ENCODE assay signal across 14 cellular contexts in the genomic region with DNA sequence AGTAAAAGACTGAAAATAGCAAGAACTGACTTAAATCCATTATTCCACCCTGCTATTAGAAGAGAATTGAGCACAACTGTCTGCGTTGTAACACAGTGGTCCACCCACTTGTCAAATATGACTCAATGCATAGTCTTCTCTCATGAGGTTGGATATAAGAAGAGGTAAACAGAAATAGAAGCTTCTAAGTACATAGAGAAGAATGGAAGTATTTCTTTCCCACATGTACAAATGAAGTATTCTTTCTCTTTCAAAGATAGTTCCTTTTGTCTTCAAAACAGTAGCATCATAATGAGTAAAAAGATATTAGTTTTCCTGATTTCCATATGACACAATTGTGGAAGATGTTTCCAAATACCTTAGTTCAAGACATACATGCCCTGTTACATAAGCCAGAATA.
A peak's percentile ranks its signal among the peaks of the same experiment; 100 is the strongest.
DNase-seq lines count a peak whose midpoint lies in the region; ATAC-seq and TF ChIP-seq lines count a peak whose summit lies in the region.
"Had no signal": no experiment of that assay in that cellular context is flagged by ENCODE, and none has a peak within 500 bp of the region (broad histone marks: within the 10 kb centered on the region; RNA-seq: fewer than 3 reads in every experiment).

No MANE protein-coding gene starts in this region.

- H3K27me3 Mint-ChIP-seq in natural killer cell (ENCODE audit: low read depth in 2 of 2) = no peaks in the 10 kb centered on the region
- H3K27me3 Mint-ChIP-seq in naive thymus-derived CD8-positive, alpha-beta T cell = peaks cover 0 to 10% (median 0%) of the 10 kb centered on the region in 5 donors

- no peaks in the 10 kb centered on the region for H3K36me3 Mint-ChIP-seq in natural killer cell
- no peaks in the 10 kb centered on the region for H3K36me3 Mint-ChIP-seq in naive thymus-derived CD8-positive, alpha-beta T cell
- H3K36me3 Mint-ChIP-seq: CD8-positive, alpha-beta memory T cell had no signal

- ATAC-seq in natural killer cell = no peak
- no peak for ATAC-seq in naive thymus-derived CD8-positive, alpha-beta T cell
- ATAC-seq: GM12878 had no signal

- peaks cover 5 to 12% of the 10 kb centered on the region in 2 donors for H3K9me3 Mint-ChIP-seq in natural killer cell
- H3K9me3 Mint-ChIP-seq in naive thymus-derived CD8-positive, alpha-beta T cell = peaks cover 0 to 5% (median 0%) of the 10 kb centered on the region in 9 donors

- POLR2A ChIA-PET in naive thymus-derived CD8-positive, alpha-beta T cell (lab: Charles Lee) = no interaction called here

- H3K27ac ChIP-seq in cingulate gyrus (ENCODE audit: low read depth, low read length) = peak overlapping the region; percentile 87
- H3K27ac ChIP-seq: BLaER1 had no signal

- intact Hi-C loops in natural killer cell (cut with micrococcal nuclease) = no loop called here

- TF ChIP-seq CTCF in natural killer cell (IDR thresholded peaks at IDR 0.05) = no peak

- DNase-seq in NCI-H748 (lab: John Stamatoyannopoulos, UW; ENCODE audit: unreplicated experiment) = peak; percentile 28
- DNase-seq in NCI-H748 treated with DMSO at 0.1 percent for 48 hours (lab: John Stamatoyannopoulos, UW) = no peak
- peak; percentile 35 for DNase-seq in medulla oblongata (ENCODE audit: extremely low spot score)
- DNase-seq in activated CD4-positive, alpha-beta T cell treated with anti-CD3 and anti-CD28 coated beads, Interleukin-2, amount 50 U/mL, for 1 hour = no peak
- DNase-seq in natural killer cell = no peak
- DNase-seq in naive thymus-derived CD8-positive, alpha-beta T cell = no peak
- DNase-seq in NOMO-1 treated with DMSO at 0.1 percent for 48 hours (lab: John Stamatoyannopoulos, UW; ENCODE audit: unreplicated experiment) = no peak
- DNase-seq: 8988T; AML-193; CD8-positive, alpha-beta memory T cell; DMS79 had no signal

- H3K4me1 Mint-ChIP-seq in natural killer cell = no peaks in the 10 kb centered on the region
- H3K4me1 Mint-ChIP-seq in naive thymus-derived CD8-positive, alpha-beta T cell = no peaks in the 10 kb centered on the region
- H3K4me1 Mint-ChIP-seq: CD8-positive, alpha-beta memory T cell had no signal

- no peak overlapping the region for H3K27ac Mint-ChIP-seq in natural killer cell
- H3K27ac Mint-ChIP-seq in naive thymus-derived CD8-positive, alpha-beta T cell = no peak overlapping the region
- H3K27ac Mint-ChIP-seq: CD8-positive, alpha-beta memory T cell had no signal

- no peak overlapping the region for H3K4me3 Mint-ChIP-seq in natural killer cell
- H3K4me3 Mint-ChIP-seq in naive thymus-derived CD8-positive, alpha-beta T cell = no peak overlapping the region
- H3K4me3 Mint-ChIP-seq: CD8-positive, alpha-beta memory T cell had no signal

Comparison
In these comparisons a context has a peak if more than half of its experiments do, and no peak if none do; other contexts are left out.
1. DNase-seq: peak in NCI-H748 (single experiment) and medulla oblongata (single experiment); none in NCI-H748 treated with DMSO at 0.1 percent for 48 hours (single experiment), activated CD4-positive, alpha-beta T cell treated with anti-CD3 and anti-CD28 coated beads, Interleukin-2, amount 50 U/mL, for 1 hour (single experiment), natural killer cell (single experiment), naive thymus-derived CD8-positive, alpha-beta T cell (0 of 10) and NOMO-1 treated with DMSO at 0.1 percent for 48 hours (single experiment).